1 cellular context compared by ENCODE assay signal in genomic region chr5:38551020-38552017, GRCh38.
TF ChIP-seq lines count a peak whose summit lies in the region.

No MANE protein-coding gene starts in this region.

TF ChIP-seq in Ishikawa, 13 proteins besides CTCF, POLR2A, EP300 and RAD21 (continued from another document):
- TF ChIP-seq REST (IDR thresholded peaks at IDR 0.05; ENCODE audit: low read depth) (no peak), EGR1 (IDR thresholded peaks at IDR 0.05) (no peak), TCF12 (IDR thresholded peaks at IDR 0.05; ENCODE audit: low read depth) (no peak), YY1 (IDR thresholded peaks at IDR 0.05; ENCODE audit: low read depth) (no peak), ZBTB7A (IDR thresholded peaks at IDR 0.05; ENCODE audit: low read depth) (no peak), MAX (IDR thresholded peaks at IDR 0.05) (no peak), TAF1 (IDR thresholded peaks at IDR 0.05; ENCODE audit: low read depth) (no peak)
TF ChIP-seq in Ishikawa: peak in this region for 0.
